Comparison of ENCODE assay signal across 8 cellular contexts in genomic region chr13:79405831-79406596, GRCh38. TPM values are rescaled to one million over a fixed set of nuclear protein-coding genes. Genes with fewer than 3 reads are reported as not detected.
DNase-seq lines count a peak whose midpoint lies in the region; ATAC-seq, FAIRE-seq and TF ChIP-seq lines count a peak whose summit lies in the region.

A gene with protein sequence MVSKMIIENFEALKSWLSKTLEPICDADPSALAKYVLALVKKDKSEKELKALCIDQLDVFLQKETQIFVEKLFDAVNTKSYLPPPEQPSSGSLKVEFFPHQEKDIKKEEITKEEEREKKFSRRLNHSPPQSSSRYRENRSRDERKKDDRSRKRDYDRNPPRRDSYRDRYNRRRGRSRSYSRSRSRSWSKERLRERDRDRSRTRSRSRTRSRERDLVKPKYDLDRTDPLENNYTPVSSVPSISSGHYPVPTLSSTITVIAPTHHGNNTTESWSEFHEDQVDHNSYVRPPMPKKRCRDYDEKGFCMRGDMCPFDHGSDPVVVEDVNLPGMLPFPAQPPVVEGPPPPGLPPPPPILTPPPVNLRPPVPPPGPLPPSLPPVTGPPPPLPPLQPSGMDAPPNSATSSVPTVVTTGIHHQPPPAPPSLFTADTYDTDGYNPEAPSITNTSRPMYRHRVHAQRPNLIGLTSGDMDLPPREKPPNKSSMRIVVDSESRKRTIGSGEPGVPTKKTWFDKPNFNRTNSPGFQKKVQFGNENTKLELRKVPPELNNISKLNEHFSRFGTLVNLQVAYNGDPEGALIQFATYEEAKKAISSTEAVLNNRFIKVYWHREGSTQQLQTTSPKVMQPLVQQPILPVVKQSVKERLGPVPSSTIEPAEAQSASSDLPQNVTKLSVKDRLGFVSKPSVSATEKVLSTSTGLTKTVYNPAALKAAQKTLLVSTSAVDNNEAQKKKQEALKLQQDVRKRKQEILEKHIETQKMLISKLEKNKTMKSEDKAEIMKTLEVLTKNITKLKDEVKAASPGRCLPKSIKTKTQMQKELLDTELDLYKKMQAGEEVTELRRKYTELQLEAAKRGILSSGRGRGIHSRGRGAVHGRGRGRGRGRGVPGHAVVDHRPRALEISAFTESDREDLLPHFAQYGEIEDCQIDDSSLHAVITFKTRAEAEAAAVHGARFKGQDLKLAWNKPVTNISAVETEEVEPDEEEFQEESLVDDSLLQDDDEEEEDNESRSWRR (minus strand): TSS chr13:79406255. CDS start chr13:79405774, 481 bp downstream.

- H3K4me1 ChIP-seq in spleen = peaks cover 27 to 59% (median 56%) of the 10 kb centered on the region in 6 donors

- H3K27ac Mint-ChIP-seq in immature natural killer cell = peak within 1 kb of the TSS in 5 of 6 donors; percentile 93 to 98 (median 97)

- peak within 1 kb of the TSS; percentile 91 to 96 (median 94) for H3K4me3 Mint-ChIP-seq in immature natural killer cell

- no peak for TF ChIP-seq CTCF in WI38 (IDR thresholded peaks at IDR 0.05; ENCODE audit: low read depth, low read length)
- no peak for TF ChIP-seq CTCF in bronchial epithelial cell (IDR thresholded peaks at IDR 0.05; ENCODE audit: insufficient read depth, low read length, severe bottlenecking)
- TF ChIP-seq CTCF in spleen (IDR thresholded peaks at IDR 0.05 in 8 of 11, conservative IDR thresholded peaks at IDR 0.05 in 3 of 11) = peak in 6 of 11 experiments; percentile 21 to 44 (median 26)

- peak in 1 of 3 donors; percentile 23 for TF ChIP-seq POLR2A in spleen (IDR thresholded peaks at IDR 0.05)

- no peaks in the 10 kb centered on the region for H3K9me3 ChIP-seq in spleen

- peak within 1 kb of the TSS; percentile 93 to 98 (median 97) for H3K27ac ChIP-seq in spleen

- H3K36me3 Mint-ChIP-seq in immature natural killer cell = no peaks in the 10 kb centered on the region

- H3K27me3 Mint-ChIP-seq in immature natural killer cell (ENCODE audit: low read depth in 3 of 3) = peaks cover 2 to 8% (median 7%) of the 10 kb centered on the region in 3 donors

- H3K27me3 ChIP-seq in bronchial epithelial cell (ENCODE audit: control insufficient read depth, insufficient read depth, low read length) (no peaks in the 10 kb centered on the region), spleen (replicated peaks in 1 of 7) (no peaks in the 10 kb centered on the region)

- WGBS in spleen, 5 donors = 0 to 1% (median 1%) methylated on average over 43 to 72 of the region's 72 CpGs

- in situ Hi-C loops in ACHN (cut with HindIII; ENCODE audit: low pct_ligation_motif_present, low pct_unique_long_range_greater_than_20kb, low sequenced_read_pairs) = no loop called here

- DNase-seq in ACHN (peak; percentile 92), NCI-H2227 (lab: John Stamatoyannopoulos, UW; ENCODE audit: unreplicated experiment) (peak; percentile 95), bronchial epithelial cell (ENCODE audit: low read depth) (peak; percentile 86), immature natural killer cell (peak; percentile 92 to 94 (median 93)), spleen (peak; percentile 96)

- peak within 1 kb of the TSS; percentile 94 for H3K4me3 ChIP-seq in WI38 (ENCODE audit: low read depth, low read length)
- peak within 1 kb of the TSS; percentile 90 for H3K4me3 ChIP-seq in bronchial epithelial cell (ENCODE audit: low read depth, low read length)
- peak within 1 kb of the TSS; percentile 48 to 98 (median 94) for H3K4me3 ChIP-seq in spleen

- ATAC-seq in GM18873 (IDR thresholded peaks at IDR 0.05; ENCODE audit: low FRiP score, unreplicated experiment) (peak; percentile 74), HG03139 (IDR thresholded peaks at IDR 0.05; ENCODE audit: unreplicated experiment) (peak; percentile 65)

- FAIRE-seq in bronchial epithelial cell (lab: Jason Lieb, UNC) = no peak

- H3K36me3 ChIP-seq in bronchial epithelial cell (ENCODE audit: control insufficient read depth, insufficient read depth, low read length) (no peaks in the 10 kb centered on the region), spleen (no peaks in the 10 kb centered on the region)

- H3K4me1 Mint-ChIP-seq in immature natural killer cell = peaks cover 18 to 21% of the 10 kb centered on the region in 2 donors

- intact Hi-C loops in spleen (cut with DNase I; ENCODE audit: low total_unique reads) = no loop called here

- H3K9me3 Mint-ChIP-seq in immature natural killer cell = no peaks in the 10 kb centered on the region

RNA-seq across cellular contexts. Expression of the gene that starts here (rescaled TPM):
- 13.7 and 15.7 TPM in 2 replicates for total RNA-seq in bronchial epithelial cell
- 10 to 100 TPM in 1 of 3 donors, 1 to 10 TPM in 2; 5.4 to 11.9 (median 6.2) TPM for polyA plus RNA-seq in immature natural killer cell
- 10 to 100 TPM; 56.3 to 87.6 (median 65.0) TPM for total RNA-seq in spleen
- polyA plus RNA-seq in spleen = 10 to 100 TPM; 25.6 to 38.4 (median 30.7) TPM

Comparison
In these comparisons a context has a peak if more than half of its experiments do, and no peak if none do; other contexts are left out.
1. Peak in every context shown above with its lines: DNase-seq, ATAC-seq, H3K4me3 ChIP-seq and H3K27ac ChIP-seq.
2. CTCF ChIP-seq: peak in spleen (6 of 11); none in WI38 (single experiment) and bronchial epithelial cell (single experiment).